ENCODE assay signal across 16 cellular contexts in the genomic region with DNA sequence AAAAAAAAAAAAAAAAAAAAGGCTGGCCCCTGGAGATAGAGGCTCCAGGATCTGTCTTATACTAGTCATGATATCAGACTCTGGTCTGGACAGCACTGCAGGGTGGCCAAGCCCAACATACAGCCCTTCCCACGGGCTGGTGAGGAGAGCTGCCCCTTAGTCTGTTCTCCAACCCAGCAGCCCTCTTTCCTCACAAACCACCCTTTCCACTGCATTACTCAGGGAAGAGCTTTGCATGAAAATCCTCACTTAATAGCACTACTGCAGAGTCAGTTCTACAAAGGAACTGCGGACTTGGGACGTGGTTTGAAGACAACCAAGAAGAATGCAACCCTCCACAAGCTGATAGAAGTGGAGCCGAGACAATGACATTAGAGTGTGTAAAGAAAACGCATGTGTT. TPM values are rescaled to one million over a fixed set of nuclear protein-coding genes. Genes with fewer than 3 reads are reported as not detected.
DNase-seq lines count a peak whose midpoint lies in the region; ATAC-seq and TF ChIP-seq lines count a peak whose summit lies in the region.
"Had no signal": no experiment of that assay in that cellular context is flagged by ENCODE, and none has a peak within 500 bp of the region (broad histone marks: within the 10 kb centered on the region; RNA-seq: fewer than 3 reads in every experiment).

No MANE protein-coding gene starts in this region.

- ATAC-seq in WTC11 = no peak
- no peak for ATAC-seq in HG02623 (IDR thresholded peaks at IDR 0.05; ENCODE audit: unreplicated experiment)
- ATAC-seq: foreskin keratinocyte; stimulated activated naive CD8-positive, alpha-beta T cell treated with anti-CD3 and anti-CD28 coated beads, Interleukin-15, Interleukin-2, amounts not matched to agents 100 U/mL and 50 U/mL, for 24 hours; T-cell had no signal

- H3K27ac ChIP-seq in subcutaneous abdominal adipose tissue (ENCODE audit: low read depth, low read length) = peak overlapping the region; percentile 69
- H3K27ac ChIP-seq: foreskin keratinocyte had no signal

- H3K9me3 ChIP-seq in subcutaneous abdominal adipose tissue (ENCODE audit: control insufficient read depth in 5 of 5, low read length in 5 of 5) = no peaks in the 10 kb centered on the region

- H3K4me3 ChIP-seq in subcutaneous abdominal adipose tissue (ENCODE audit: low read depth in 1 of 5, low read length in 5 of 5) = no peak overlapping the region

- peaks cover 15 to 94% (median 76%) of the 10 kb centered on the region in 5 donors for H3K4me1 ChIP-seq in subcutaneous abdominal adipose tissue (ENCODE audit: control insufficient read depth in 5 of 5, insufficient read depth in 5 of 5, low read length in 5 of 5)

- no peak for TF ChIP-seq CTCF in HFFc6 (IDR thresholded peaks at IDR 0.05)
- no peak for TF ChIP-seq CTCF in WTC11 (IDR thresholded peaks at IDR 0.05)

- no peak for DNase-seq in HFFc6
- DNase-seq in WTC11 (ENCODE audit: low spot score) = no peak
- DNase-seq in islet precursor cell = peak; percentile 40
- DNase-seq in activated naive CD4-positive, alpha-beta T cell (lab: John Stamatoyannopoulos, UW) = no peak
- no peak for DNase-seq in NCI-H82 (lab: John Stamatoyannopoulos, UW)
- DNase-seq: activated naive CD4-positive, alpha-beta T cell treated with Interleukin-2 at 50 U/mL for 16 hours; anterior cingulate cortex; foreskin keratinocyte; Kasumi-1; kidney glomerular epithelial cell; NCI-H2171 treated with DMSO at 0.1 percent for 48 hours; retina; stimulated activated naive CD8-positive, alpha-beta T cell treated with anti-CD3 and anti-CD28 coated beads, Interleukin-15, Interleukin-2, amounts not matched to agents 100 U/mL and 50 U/mL, for 24 hours; T-cell had no signal

- CTCF ChIA-PET in WTC11 (lab: Charles Lee) = interaction anchor here (0.9 kb wide), 2 partner anchors 47 to 74 kb away, joined by 3 read pairs; no protein-coding TSS in a partner anchor

- no peak overlapping the region for H3K9ac ChIP-seq in subcutaneous abdominal adipose tissue (ENCODE audit: low read length in 5 of 5)

- H3K27me3 Mint-ChIP-seq in HFFc6 (ENCODE audit: insufficient read depth) (0 out of 2 replicates have a peak, but pooled peaks cover 2% of the 10 kb centered on the region), WTC11 (ENCODE audit: low read depth) (peaks cover 10% of the 10 kb centered on the region)

- peaks cover 92% of the 10 kb centered on the region for H3K4me1 Mint-ChIP-seq in HFFc6 (ENCODE audit: low read depth)
- H3K4me1 Mint-ChIP-seq in WTC11 = peaks cover 37% of the 10 kb centered on the region

- H3K36me3 ChIP-seq in subcutaneous abdominal adipose tissue (ENCODE audit: control insufficient read depth in 5 of 5, insufficient read depth in 5 of 5, low read length in 5 of 5) = peaks cover 0 to 9% (median 0%) of the 10 kb centered on the region in 5 donors

- H3K36me3 Mint-ChIP-seq in HFFc6 (ENCODE audit: low read depth) = peaks cover 48% of the 10 kb centered on the region
- H3K36me3 Mint-ChIP-seq in WTC11 = peaks cover 21% of the 10 kb centered on the region
- H3K36me3 Mint-ChIP-seq: T-cell had no signal

- H3K27me3 ChIP-seq in subcutaneous abdominal adipose tissue (ENCODE audit: control insufficient read depth in 5 of 5, insufficient read depth in 4 of 5, low read length in 5 of 5) = no peaks in the 10 kb centered on the region
- H3K27me3 ChIP-seq: foreskin keratinocyte had no signal

- POLR2A ChIA-PET in WTC11 (lab: Charles Lee) = no interaction called here

- peak overlapping the region; percentile 76 for H3K27ac Mint-ChIP-seq in HFFc6
- peak overlapping the region; percentile 50; the same call in 1 of the 2 replicates for H3K27ac Mint-ChIP-seq in WTC11
- H3K27ac Mint-ChIP-seq: T-cell had no signal

- H3K9me3 Mint-ChIP-seq in HFFc6 (no peaks in the 10 kb centered on the region), WTC11 (no peaks in the 10 kb centered on the region)
- H3K9me3 Mint-ChIP-seq: T-cell had no signal

- peak overlapping the region; percentile 9; the same call in 1 of the 2 replicates for H3K4me3 Mint-ChIP-seq in HFFc6
- H3K4me3 Mint-ChIP-seq in WTC11 = no peak overlapping the region
- H3K4me3 Mint-ChIP-seq: T-cell had no signal

TF ChIP-seq in WTC11, 78 proteins besides CTCF, POLR2A, EP300 and RAD21:
- TF ChIP-seq TP53 (CRISPR knock-in tag; IDR thresholded peaks at IDR 0.05) (no peak), SOX15 (CRISPR knock-in tag; IDR thresholded peaks at IDR 0.05) (no peak), ZNF396 (CRISPR knock-in tag; IDR thresholded peaks at IDR 0.05; ENCODE audit: borderline replicate concordance) (no peak), GRHL2 (CRISPR knock-in tag; IDR thresholded peaks at IDR 0.05; ENCODE audit: insufficient replicate concordance, severe bottlenecking) (no peak), USF1 (CRISPR knock-in tag; IDR thresholded peaks at IDR 0.05) (no peak), CBFB (CRISPR knock-in tag; IDR thresholded peaks at IDR 0.05; ENCODE audit: low read depth) (no peak), HMGA2 (CRISPR knock-in tag; IDR thresholded peaks at IDR 0.05) (no peak), IRF1 (CRISPR knock-in tag; IDR thresholded peaks at IDR 0.05) (no peak), OVOL2 (CRISPR knock-in tag; IDR thresholded peaks at IDR 0.05; ENCODE audit: borderline replicate concordance) (no peak), NR2C2 (CRISPR knock-in tag; IDR thresholded peaks at IDR 0.05) (no peak), ZNF416 (CRISPR knock-in tag; IDR thresholded peaks at IDR 0.05) (no peak), NFYB (CRISPR knock-in tag; conservative IDR thresholded peaks at IDR 0.05; ENCODE audit: low read depth) (no peak), SMAD4 (CRISPR knock-in tag; IDR thresholded peaks at IDR 0.05) (no peak), ARID4B (CRISPR knock-in tag; IDR thresholded peaks at IDR 0.05; ENCODE audit: borderline replicate concordance) (no peak), ZNF671 (CRISPR knock-in tag; IDR thresholded peaks at IDR 0.05) (no peak)

RNA-seq across cellular contexts. Expression of gene BCAR3, which starts 5.7 kb away (rescaled TPM):
- total RNA-seq in HFFc6 (2021; fragmentation: NEBNext Ultra II Directional; extraction: Animal tissue kit (Norgen Biotek cat#: 25700)) = 10 to 100 TPM; 24.4 to 55.1 (median 26.2) TPM
- 9.3 to 14.8 TPM (median 9.6 TPM) in 3 replicates for total RNA-seq in WTC11 (2021)
